In genomic region chr3:62201438-62202035, GRCh38 we compare ENCODE assay signal across 8 cellular contexts.
A peak's percentile ranks its signal among the peaks of the same experiment; 100 is the strongest.
DNase-seq lines count a peak whose midpoint lies in the region; ATAC-seq and TF ChIP-seq lines count a peak whose summit lies in the region.

No MANE protein-coding gene starts in this region.

- H3K4me1 ChIP-seq in body of pancreas, result no peaks in the 10 kb centered on the region

- H3K4me3 ChIP-seq in body of pancreas, result no peak overlapping the region

- H3K4me1 Mint-ChIP-seq in activated CD4-positive, alpha-beta T cell treated with anti-CD3 and anti-CD28 coated beads, Interleukin-2, amount 10 ng/mL, durations not matched to agents 7 days and 5 days, result no peaks in the 10 kb centered on the region

- H3K27me3 Mint-ChIP-seq in activated CD4-positive, alpha-beta T cell treated with anti-CD3 and anti-CD28 coated beads, Interleukin-2, amount 10 ng/mL, durations not matched to agents 7 days and 5 days, result peaks cover 2% of the 10 kb centered on the region

- no peaks in the 10 kb centered on the region for H3K36me3 Mint-ChIP-seq in activated CD4-positive, alpha-beta T cell treated with anti-CD3 and anti-CD28 coated beads, Interleukin-2, amount 10 ng/mL, durations not matched to agents 7 days and 5 days (ENCODE audit: low read depth)

- WGBS in body of pancreas, 2 donors, result 32 to 34% methylated on average over 6 of the region's 6 CpGs

- intact Hi-C loops in body of pancreas (cut with DNase I), result no loop called here

- POLR2A ChIA-PET in activated CD4-positive, alpha-beta T cell treated with anti-CD3 and anti-CD28 coated beads, Interleukin-2, amount 10 ng/mL, durations not matched to agents 7 days and 5 days (lab: Charles Lee), result no interaction called here

- H3K27ac ChIP-seq in body of pancreas, result no peak overlapping the region

- H3K27me3 ChIP-seq in body of pancreas, result no peaks in the 10 kb centered on the region

- no peak overlapping the region for H3K27ac Mint-ChIP-seq in activated CD4-positive, alpha-beta T cell treated with anti-CD3 and anti-CD28 coated beads, Interleukin-2, amount 10 ng/mL, durations not matched to agents 7 days and 5 days

- no peak for TF ChIP-seq POLR2A in body of pancreas (IDR thresholded peaks at IDR 0.05)

- no peak for ATAC-seq in body of pancreas
- peak; percentile 87 for ATAC-seq in left lobe of liver
- ATAC-seq in HG03159 (IDR thresholded peaks at IDR 0.05; ENCODE audit: unreplicated experiment), result no peak

- DNase-seq in SIG-M5 treated with dmso at 0.1 percent for 504 hours (lab: John Stamatoyannopoulos, UW; ENCODE audit: unreplicated experiment), result peak; percentile 75
- no peak for DNase-seq in SIG-M5 (lab: John Stamatoyannopoulos, UW)
- DNase-seq in NCI-H1694 treated with DMSO at 0.1 percent for 48 hours (lab: John Stamatoyannopoulos, UW), result peak; percentile 12
- DNase-seq in body of pancreas, result no peak
- no peak for DNase-seq in left lobe of liver (ENCODE audit: low spot score)
- no peak for DNase-seq in KG1 (lab: John Stamatoyannopoulos, UW)
- DNase-seq in activated CD4-positive, alpha-beta T cell treated with anti-CD3 and anti-CD28 coated beads, Interleukin-2, amount 10 ng/mL, durations not matched to agents 7 days and 5 days, result no peak

- no peaks in the 10 kb centered on the region for H3K36me3 ChIP-seq in body of pancreas (replicated peaks in 1 of 2; ENCODE audit: insufficient read depth in 1 of 2, low read depth in 2 of 2)

- TF ChIP-seq CTCF in body of pancreas (IDR thresholded peaks at IDR 0.05), result peak in 6 of 7 experiments; percentile 32 to 55 (median 50)

- H3K9me3 ChIP-seq in body of pancreas, result no peaks in the 10 kb centered on the region

- CTCF ChIA-PET in activated CD4-positive, alpha-beta T cell treated with anti-CD3 and anti-CD28 coated beads, Interleukin-2, amount 10 ng/mL, durations not matched to agents 7 days and 5 days (lab: Charles Lee), result no interaction called here

- no peaks in the 10 kb centered on the region for H3K9me3 Mint-ChIP-seq in activated CD4-positive, alpha-beta T cell treated with anti-CD3 and anti-CD28 coated beads, Interleukin-2, amount 10 ng/mL, durations not matched to agents 7 days and 5 days

- no peak overlapping the region for H3K4me3 Mint-ChIP-seq in activated CD4-positive, alpha-beta T cell treated with anti-CD3 and anti-CD28 coated beads, Interleukin-2, amount 10 ng/mL, durations not matched to agents 7 days and 5 days

Comparison
In these comparisons a context has a peak if more than half of its experiments do, and no peak if none do; other contexts are left out.
1. DNase-seq: peak in SIG-M5 treated with dmso at 0.1 percent for 504 hours (single experiment) and NCI-H1694 treated with DMSO at 0.1 percent for 48 hours (single experiment); none in SIG-M5 (single experiment), body of pancreas (0 of 4), left lobe of liver (single experiment), KG1 (single experiment) and activated CD4-positive, alpha-beta T cell treated with anti-CD3 and anti-CD28 coated beads, Interleukin-2, amount 10 ng/mL, durations not matched to agents 7 days and 5 days (single experiment).